Comparison of ENCODE assay signal across 27 cellular contexts in genomic region chr11:128823751-128824150, GRCh38. TPM values are rescaled to one million over a fixed set of nuclear protein-coding genes. Genes with fewer than 3 reads are reported as not detected.
DNase-seq lines count a peak whose midpoint lies in the region; ATAC-seq and TF ChIP-seq lines count a peak whose summit lies in the region.
"Had no signal": no experiment of that assay in that cellular context is flagged by ENCODE, and none has a peak within 500 bp of the region (broad histone marks: within the 10 kb centered on the region; RNA-seq: fewer than 3 reads in every experiment).

No MANE protein-coding gene starts in this region.

- CTCF ChIA-PET in activated CD4-positive, alpha-beta T cell treated with anti-CD3 and anti-CD28 coated beads, Interleukin-2, amount 10 ng/mL, durations not matched to agents 7 days and 5 days (lab: Charles Lee) = no interaction called here

- H3K36me3 Mint-ChIP-seq in activated CD4-positive, alpha-beta T cell treated with anti-CD3 and anti-CD28 coated beads, Interleukin-2, amount 10 ng/mL, durations not matched to agents 7 days and 5 days (ENCODE audit: low read depth) = peaks cover 3% of the 10 kb centered on the region
- no peaks in the 10 kb centered on the region for H3K36me3 Mint-ChIP-seq in activated T-helper 17 cell treated with anti-CD3 and anti-CD28 coated beads, Interleukin-2, amount 50 U/mL, for 72 hours (ENCODE audit: low read depth)
- peaks cover 0 to 38% (median 10%) of the 10 kb centered on the region in 3 donors for H3K36me3 Mint-ChIP-seq in immature natural killer cell

- POLR2A ChIA-PET in activated CD4-positive, alpha-beta T cell treated with anti-CD3 and anti-CD28 coated beads, Interleukin-2, amount 10 ng/mL, durations not matched to agents 7 days and 5 days (lab: Charles Lee) = no interaction called here

- no peaks in the 10 kb centered on the region for H4K20me1 ChIP-seq in smooth muscle cell (ENCODE audit: low read depth)

- H3K4me2 ChIP-seq in smooth muscle cell = peak overlapping the region; percentile 80

- H3K4me1 ChIP-seq in iPS-20b (ENCODE audit: insufficient read depth, low read length) = peaks cover 3% of the 10 kb centered on the region; the same call in 1 of the 2 replicates
- no peaks in the 10 kb centered on the region for H3K4me1 ChIP-seq in smooth muscle cell (ENCODE audit: low read depth)
- H3K4me1 ChIP-seq: BE2C, SJSA1 had no signal

- H3K4me3 ChIP-seq in iPS-20b (ENCODE audit: low read length) (peak overlapping the region; percentile 51; the same call in 1 of the 2 replicates), smooth muscle cell (peak overlapping the region; percentile 10)
- H3K4me3 ChIP-seq: SJSA1 had no signal

- H3K4me1 Mint-ChIP-seq in activated CD4-positive, alpha-beta T cell treated with anti-CD3 and anti-CD28 coated beads, Interleukin-2, amount 10 ng/mL, durations not matched to agents 7 days and 5 days = no peaks in the 10 kb centered on the region
- H3K4me1 Mint-ChIP-seq in activated T-helper 17 cell treated with anti-CD3 and anti-CD28 coated beads, Interleukin-2, amount 50 U/mL, for 72 hours = peaks cover 4% of the 10 kb centered on the region
- peaks cover 13 to 18% of the 10 kb centered on the region in 2 donors for H3K4me1 Mint-ChIP-seq in immature natural killer cell
- H3K4me1 Mint-ChIP-seq: stimulated activated naive CD8-positive, alpha-beta T cell treated with anti-CD3 and anti-CD28 coated beads, Interleukin-15, amount 100 ng/mL, for 72 hours had no signal

- peak overlapping the region; percentile 9 for H3K27ac Mint-ChIP-seq in activated CD4-positive, alpha-beta T cell treated with anti-CD3 and anti-CD28 coated beads, Interleukin-2, amount 10 ng/mL, durations not matched to agents 7 days and 5 days
- peak overlapping the region; percentile 45 for H3K27ac Mint-ChIP-seq in activated T-helper 17 cell treated with anti-CD3 and anti-CD28 coated beads, Interleukin-2, amount 50 U/mL, for 72 hours
- peak overlapping the region in 2 of 6 donors; percentile 45 to 73 for H3K27ac Mint-ChIP-seq in immature natural killer cell
- H3K27ac Mint-ChIP-seq: activated naive CD8-positive, alpha-beta T cell; stimulated activated naive CD8-positive, alpha-beta T cell treated with anti-CD3 and anti-CD28 coated beads, Interleukin-15, amount 100 ng/mL, for 72 hours had no signal

- H3K79me2 ChIP-seq in smooth muscle cell (ENCODE audit: low read depth) = no peaks in the 10 kb centered on the region

- TF ChIP-seq CTCF in smooth muscle cell (IDR thresholded peaks at IDR 0.05; ENCODE audit: borderline replicate concordance, insufficient read depth, poor library complexity, severe bottlenecking) (no peak), GM20000 (IDR thresholded peaks at IDR 0.05; ENCODE audit: extremely low read depth, missing control alignments) (no peak)

- no peak overlapping the region for H3K27ac ChIP-seq in iPS-20b (ENCODE audit: low read length)
- H3K27ac ChIP-seq in smooth muscle cell (ENCODE audit: low read depth) = no peak overlapping the region
- H3K27ac ChIP-seq: dorsolateral prefrontal cortex, esophagus muscularis mucosa, SJSA1, VCaP had no signal

- H3K9me3 Mint-ChIP-seq in activated CD4-positive, alpha-beta T cell treated with anti-CD3 and anti-CD28 coated beads, Interleukin-2, amount 10 ng/mL, durations not matched to agents 7 days and 5 days = no peaks in the 10 kb centered on the region
- H3K9me3 Mint-ChIP-seq in activated T-helper 17 cell treated with anti-CD3 and anti-CD28 coated beads, Interleukin-2, amount 50 U/mL, for 72 hours = no peaks in the 10 kb centered on the region
- H3K9me3 Mint-ChIP-seq in immature natural killer cell = no peaks in the 10 kb centered on the region
- H3K9me3 Mint-ChIP-seq: activated T-cell treated with anti-CD3 and anti-CD28 coated beads, Interleukin-2, amount 50 U/mL, for 4 hours; stimulated activated naive CD8-positive, alpha-beta T cell treated with anti-CD3 and anti-CD28 coated beads, Interleukin-15, amount 100 ng/mL, for 72 hours had no signal

- H3K4me3 Mint-ChIP-seq in activated CD4-positive, alpha-beta T cell treated with anti-CD3 and anti-CD28 coated beads, Interleukin-2, amount 10 ng/mL, durations not matched to agents 7 days and 5 days = no peak overlapping the region
- H3K4me3 Mint-ChIP-seq in activated T-helper 17 cell treated with anti-CD3 and anti-CD28 coated beads, Interleukin-2, amount 50 U/mL, for 72 hours = no peak overlapping the region
- peak overlapping the region in 1 of 5 donors; percentile 50 for H3K4me3 Mint-ChIP-seq in immature natural killer cell
- H3K4me3 Mint-ChIP-seq: activated naive CD8-positive, alpha-beta T cell; activated T-cell treated with anti-CD3 and anti-CD28 coated beads, Interleukin-2, amount 50 U/mL, for 4 hours; stimulated activated naive CD8-positive, alpha-beta T cell treated with anti-CD3 and anti-CD28 coated beads, Interleukin-15, amount 100 ng/mL, for 72 hours had no signal

- peak overlapping the region; percentile 48; the same call in 1 of the 2 replicates for H3K9ac ChIP-seq in iPS-20b (ENCODE audit: low read depth, low read length)
- H3K9ac ChIP-seq in smooth muscle cell (ENCODE audit: low read depth) = no peak overlapping the region

- no peaks in the 10 kb centered on the region for H3K36me3 ChIP-seq in iPS-20b (ENCODE audit: insufficient read depth, low read depth, low read length)
- H3K36me3 ChIP-seq in smooth muscle cell (ENCODE audit: low read depth) = no peaks in the 10 kb centered on the region
- H3K36me3 ChIP-seq: BE2C, SJSA1 had no signal

- peak overlapping the region; percentile 69 for H2AFZ ChIP-seq in smooth muscle cell (ENCODE audit: low read depth)

- no peaks in the 10 kb centered on the region for H3F3A ChIP-seq in smooth muscle cell (ENCODE audit: low read depth)

- ATAC-seq in activated T-helper 17 cell treated with anti-CD3 and anti-CD28 coated beads, Interleukin-2, amount 50 U/mL, for 72 hours (replicated peaks) = no peak
- ATAC-seq: activated T-cell treated with anti-CD3 and anti-CD28 coated beads, Interleukin-2, amount 50 U/mL, for 4 hours; HCT116; left colon; PC-3 had no signal

- no peaks in the 10 kb centered on the region for H3K27me3 Mint-ChIP-seq in activated CD4-positive, alpha-beta T cell treated with anti-CD3 and anti-CD28 coated beads, Interleukin-2, amount 10 ng/mL, durations not matched to agents 7 days and 5 days
- no peaks in the 10 kb centered on the region for H3K27me3 Mint-ChIP-seq in activated T-helper 17 cell treated with anti-CD3 and anti-CD28 coated beads, Interleukin-2, amount 50 U/mL, for 72 hours
- peaks cover 2 to 6% (median 3%) of the 10 kb centered on the region in 3 donors for H3K27me3 Mint-ChIP-seq in immature natural killer cell (ENCODE audit: low read depth in 3 of 3)
- H3K27me3 Mint-ChIP-seq: activated naive CD8-positive, alpha-beta T cell; stimulated activated naive CD8-positive, alpha-beta T cell treated with anti-CD3 and anti-CD28 coated beads, Interleukin-15, amount 100 ng/mL, for 72 hours had no signal

- whole genome bisulfite sequencing in smooth muscle cell (ENCODE audit: low lambda C conversion rate) = 75% methylated on average over 12 of the region's 12 CpGs

- DNase-seq in activated CD4-positive, alpha-beta T cell treated with anti-CD3 and anti-CD28 coated beads, Interleukin-2, amount 10 ng/mL, durations not matched to agents 7 days and 5 days = no peak
- DNase-seq in activated CD4-positive, alpha-beta T cell treated with anti-CD3 and anti-CD28 coated beads for 4 hours = no peak
- DNase-seq in smooth muscle cell (lab: John Stamatoyannopoulos, UW; ENCODE audit: unreplicated experiment) (no peak), GM20000 (ENCODE audit: low spot score) (no peak), pons (ENCODE audit: low spot score) (no peak), immature natural killer cell (no peak)
- DNase-seq: 8988T; activated CD4-positive, alpha-beta T cell treated with anti-CD3 and anti-CD28 coated beads, Interleukin-2, amount 50 U/mL, for 48 hours; activated T-cell treated with anti-CD3 and anti-CD28 coated beads, Interleukin-2, amount 50 U/mL, for 4 hours; BE2C; dorsolateral prefrontal cortex; left colon; NCI-H1436; NCI-H2171; NCI-H748 treated with DMSO at 0.1 percent for 48 hours; PC-3; stimulated activated CD4-positive, alpha-beta T cell treated with anti-CD3 and anti-CD28 coated beads, Interleukin-1b, Interleukin-23, amount 100 ng/mL, for 48 hours; stimulated activated naive CD8-positive, alpha-beta T cell treated with anti-CD3 and anti-CD28 coated beads, Interleukin-15, amount 100 ng/mL, for 72 hours; T-helper 2 cell had no signal

- H3K27me3 ChIP-seq in iPS-20b (ENCODE audit: insufficient read depth, low read length) (peaks cover 21% of the 10 kb centered on the region), smooth muscle cell (ENCODE audit: low read depth) (no peaks in the 10 kb centered on the region)
- H3K27me3 ChIP-seq: SJSA1 had no signal

- H3K9me3 ChIP-seq in iPS-20b (ENCODE audit: insufficient read depth, low read depth, low read length) (no peaks in the 10 kb centered on the region), smooth muscle cell (replicated peaks; ENCODE audit: low read depth) (no peaks in the 10 kb centered on the region)
- H3K9me3 ChIP-seq: BE2C, esophagus muscularis mucosa, SJSA1 had no signal

RNA-seq across cellular contexts. Expression of gene KCNJ1, which starts 43.3 kb away (rescaled TPM):
- total RNA-seq in activated CD4-positive, alpha-beta T cell treated with anti-CD3 and anti-CD28 coated beads, Interleukin-2, amount 10 ng/mL, durations not matched to agents 7 days and 5 days = not detected
- not detected for total RNA-seq in activated T-helper 17 cell treated with anti-CD3 and anti-CD28 coated beads, Interleukin-2, amount 50 U/mL, for 72 hours
- total RNA-seq in smooth muscle cell = 0.99 TPM in 1 of 2 replicates, not detected in the other
- polyA plus RNA-seq in smooth muscle cell = 0.35 TPM in 1 of 2 replicates, not detected in the other
- polyA plus RNA-seq in immature natural killer cell = not detected
- total RNA-seq: activated T-cell treated with anti-CD3 and anti-CD28 coated beads, Interleukin-2, amount 50 U/mL, for 4 hours; esophagus muscularis mucosa; G401; left colon; PC-3; SJSA1 had no signal
